ENCODE assay signal across 10 cellular contexts in genomic region chr1:50418600-50419109, GRCh38. TPM values are rescaled to one million over a fixed set of nuclear protein-coding genes. Genes with fewer than 3 reads are reported as not detected.
DNase-seq lines count a peak whose midpoint lies in the region; ATAC-seq and TF ChIP-seq lines count a peak whose summit lies in the region.
"Had no signal": no experiment of that assay in that cellular context is flagged by ENCODE, and none has a peak within 500 bp of the region (broad histone marks: within the 10 kb centered on the region; RNA-seq: fewer than 3 reads in every experiment).

No MANE protein-coding gene starts in this region.

- peaks cover 3% of the 10 kb centered on the region; the same call in 1 of the 2 replicates for H3K4me1 ChIP-seq in iPS DF 6.9 (ENCODE audit: control insufficient read depth, insufficient read depth, low read length)

- H3K9me3 Mint-ChIP-seq in activated naive CD8-positive, alpha-beta T cell treated with anti-CD3 and anti-CD28 coated beads, Interleukin-2, amount 50 U/mL, for 24 hours: no peaks in the 10 kb centered on the region

- H3K27me3 Mint-ChIP-seq in activated naive CD8-positive, alpha-beta T cell treated with anti-CD3 and anti-CD28 coated beads, Interleukin-2, amount 50 U/mL, for 24 hours: peaks cover 80% of the 10 kb centered on the region

- TF ChIP-seq CTCF in retinal pigment epithelial cell (conservative IDR thresholded peaks at IDR 0.05; ENCODE audit: low read depth, low read length): no peak

- H3K4me1 Mint-ChIP-seq in activated naive CD8-positive, alpha-beta T cell treated with anti-CD3 and anti-CD28 coated beads, Interleukin-2, amount 50 U/mL, for 24 hours: peaks cover 32% of the 10 kb centered on the region

- H3K27ac Mint-ChIP-seq in activated naive CD8-positive, alpha-beta T cell treated with anti-CD3 and anti-CD28 coated beads, Interleukin-2, amount 50 U/mL, for 24 hours: no peak overlapping the region

- no peaks in the 10 kb centered on the region for H3K36me3 ChIP-seq in iPS DF 6.9 (ENCODE audit: control insufficient read depth, insufficient read depth, low read length)

- no CpG with 5 or more reads among the region's 64 CpGs for WGBS in iPS DF 6.9 (ENCODE audit: insufficient coverage, insufficient read length)

- no peak overlapping the region for H3K27ac ChIP-seq in iPS DF 6.9 (ENCODE audit: low read length)

- peak; percentile 76 for DNase-seq in ELF-1 (ENCODE audit: low read depth, low spot score)
- peak; percentile 9 for DNase-seq in activated naive CD8-positive, alpha-beta T cell treated with anti-CD3 and anti-CD28 coated beads, Interleukin-2, amount 50 U/mL, for 24 hours
- no peak for DNase-seq in iPS DF 6.9 (ENCODE audit: low read depth, low spot score)
- no peak for DNase-seq in retinal pigment epithelial cell (ENCODE audit: low read depth)
- DNase-seq in COR-L47 (lab: John Stamatoyannopoulos, UW): no peak
- DNase-seq in ureter (ENCODE audit: low spot score): no peak
- DNase-seq in NCI-H1417 (lab: John Stamatoyannopoulos, UW): no peak

- H3K27me3 ChIP-seq in iPS DF 6.9 (ENCODE audit: control insufficient read depth, insufficient read depth, low read length): peaks cover 95% of the 10 kb centered on the region

- no peaks in the 10 kb centered on the region for H3K36me3 Mint-ChIP-seq in activated naive CD8-positive, alpha-beta T cell treated with anti-CD3 and anti-CD28 coated beads, Interleukin-2, amount 50 U/mL, for 24 hours (ENCODE audit: low read depth)

- no peak for ATAC-seq in activated naive CD8-positive, alpha-beta T cell treated with anti-CD3 and anti-CD28 coated beads, Interleukin-2, amount 50 U/mL, for 24 hours
- no peak for ATAC-seq in GM19452 (IDR thresholded peaks at IDR 0.05; ENCODE audit: unreplicated experiment)

- no peak overlapping the region for H3K4me3 Mint-ChIP-seq in activated naive CD8-positive, alpha-beta T cell treated with anti-CD3 and anti-CD28 coated beads, Interleukin-2, amount 50 U/mL, for 24 hours
- H3K4me3 Mint-ChIP-seq: T-helper 1 cell treated with Interleukin-12 subunit alpha and Interleukin-12 subunit beta and Interleukin-4 antibody, amounts not matched to agents 30 μg/mL and 1 μg/mL, for 36 hours had no signal

- H3K9me3 ChIP-seq in iPS DF 6.9 (ENCODE audit: control insufficient read depth, insufficient read depth, low read length): no peaks in the 10 kb centered on the region

- H3K4me3 ChIP-seq in iPS DF 6.9 (ENCODE audit: low read length) (peak overlapping the region; percentile 4; the same call in 1 of the 2 replicates), retinal pigment epithelial cell (ENCODE audit: low read length) (peak overlapping the region; percentile 14)

RNA-seq across cellular contexts. Expression of gene DMRTA2, which starts 4.6 kb away (rescaled TPM):
- not detected for total RNA-seq in ureter
- total RNA-seq: liver had no signal

Comparison
In these comparisons a context has a peak if more than half of its experiments do, and no peak if none do; other contexts are left out.
1. DNase-seq: peak in ELF-1 (single experiment) and activated naive CD8-positive, alpha-beta T cell treated with anti-CD3 and anti-CD28 coated beads, Interleukin-2, amount 50 U/mL, for 24 hours (single experiment); none in iPS DF 6.9 (single experiment), retinal pigment epithelial cell (single experiment), COR-L47 (single experiment), ureter (single experiment) and NCI-H1417 (0 of 3).